Comparison of ENCODE assay signal across 8 cellular contexts in genomic region chr2:152718909-152719645, GRCh38. TPM values are rescaled to one million over a fixed set of nuclear protein-coding genes. Genes with fewer than 3 reads are reported as not detected.
A peak's percentile ranks its signal among the peaks of the same experiment; 100 is the strongest.
DNase-seq lines count a peak whose midpoint lies in the region; ATAC-seq and TF ChIP-seq lines count a peak whose summit lies in the region.

No MANE protein-coding gene starts in this region.

- TF ChIP-seq CTCF in HEK293 (tag by site-specific recombination; IDR thresholded peaks at IDR 0.05) = no peak
- no peak for TF ChIP-seq CTCF in colonic mucosa (IDR thresholded peaks at IDR 0.05)
- TF ChIP-seq CTCF in lung (IDR thresholded peaks at IDR 0.05; ENCODE audit: control extremely low read depth, extremely low read depth) = no peak

- H3K4me1 ChIP-seq in HEK293 (ENCODE audit: control insufficient read depth, insufficient read depth, low read length) = 0 out of 2 replicates have a peak, but pooled peaks cover 5% of the 10 kb centered on the region
- H3K4me1 ChIP-seq in colonic mucosa = peaks cover 5% of the 10 kb centered on the region
- H3K4me1 ChIP-seq in lung (ENCODE audit: control insufficient read depth in 2 of 2, insufficient read depth in 2 of 2, low read length in 2 of 2) = peaks cover 2 to 11% of the 10 kb centered on the region in 2 donors
- peaks cover 2% of the 10 kb centered on the region for H3K4me1 ChIP-seq in urinary bladder (ENCODE audit: insufficient read depth)

- H3K9me3 ChIP-seq in HEK293 (ENCODE audit: control insufficient read depth, insufficient read depth, low read depth, low read length) = no peaks in the 10 kb centered on the region
- H3K9me3 ChIP-seq in colonic mucosa = no peaks in the 10 kb centered on the region
- H3K9me3 ChIP-seq in lung (ENCODE audit: control insufficient read depth in 2 of 2, insufficient read depth in 1 of 2, low read length in 1 of 2) = no peaks in the 10 kb centered on the region

- 4 to 6% methylated on average over 23 of the region's 23 CpGs for WGBS in lung, 2 donors
- WGBS in urinary bladder = 3% methylated on average over 23 of the region's 23 CpGs

- no peaks in the 10 kb centered on the region for H3K27me3 ChIP-seq in colonic mucosa
- H3K27me3 ChIP-seq in lung (ENCODE audit: control insufficient read depth, insufficient read depth) = no peaks in the 10 kb centered on the region

- peak overlapping the region; percentile 100 for H3K4me3 ChIP-seq in HEK293 (ENCODE audit: low read depth, low read length)
- H3K4me3 ChIP-seq in colonic mucosa = peak overlapping the region; percentile 93
- peak overlapping the region; percentile 87 for H3K4me3 ChIP-seq in lung
- peak overlapping the region; percentile 70 for H3K4me3 ChIP-seq in urinary bladder (ENCODE audit: low read depth, low read length)

- H3K9ac ChIP-seq in colonic mucosa (ENCODE audit: low read depth in 2 of 2, low read length in 2 of 2) = peak overlapping the region; percentile 62 to 85

- DNase-seq in stimulated activated CD4-positive, alpha-beta T cell treated with anti-CD3 and anti-CD28 coated beads, Interleukin-15, amount 100 ng/mL, for 48 hours (ENCODE audit: low read depth in 2 of 2) = peak; percentile 12 to 27
- no peak for DNase-seq in stimulated activated CD4-positive, alpha-beta T cell treated with anti-CD3 and anti-CD28 coated beads, Interleukin-12 subunit alpha, Interleukin-12 subunit beta, amount 100 ng/mL, for 4 hours
- DNase-seq in LoVo (ENCODE audit: low spot score) (peak; percentile 71), RPMI7951 (ENCODE audit: low read depth) (peak; percentile 86), colonic mucosa (peak; percentile 84), lung (ENCODE audit: low spot score) (peak; percentile 52)

- H3K36me3 ChIP-seq in HEK293 (ENCODE audit: control insufficient read depth in 2 of 2, insufficient read depth in 1 of 2, low read length in 2 of 2) = peaks cover 16 to 51% of the 10 kb centered on the region in 2 experiments
- H3K36me3 ChIP-seq in colonic mucosa = no peaks in the 10 kb centered on the region
- H3K36me3 ChIP-seq in lung (ENCODE audit: control insufficient read depth in 2 of 2, insufficient read depth in 2 of 2, low read length in 2 of 2) = no peaks in the 10 kb centered on the region
- no peaks in the 10 kb centered on the region for H3K36me3 ChIP-seq in urinary bladder (ENCODE audit: insufficient read depth)

- CTCF ChIA-PET in HEK293 (lab: Yijun Ruan, JAX) = interaction anchor here (0.6 to 1.9 kb wide), 2 partner anchors 24 kb away, joined by 4 to 14 read pairs; no protein-coding TSS in a partner anchor

- POLR2A ChIA-PET in HEK293 (lab: Yijun Ruan, JAX) = interaction anchor here (0.8 kb wide), 1 partner anchor 11 kb away, joined by 3 read pairs; no protein-coding TSS in a partner anchor

- ATAC-seq in lung (ENCODE audit: insufficient read depth, low FRiP score) = no peak

- H3K27ac ChIP-seq in HEK293 (ENCODE audit: extremely low read depth, low read depth, low read length) = peak overlapping the region; percentile 89
- H3K27ac ChIP-seq in colonic mucosa = peak overlapping the region; percentile 95
- H3K27ac ChIP-seq in lung (ENCODE audit: low read depth in 1 of 2, low read length in 1 of 2) = peak overlapping the region; percentile 79 to 98
- peak overlapping the region; percentile 96 for H3K27ac ChIP-seq in urinary bladder (ENCODE audit: low read depth)

- intact Hi-C loops in colonic mucosa (cut with DNase I) = loop anchor here (10.0 kb wide), 1 partner anchor 544 kb away; the partner anchor contains the start of gene STAM2

TF ChIP-seq in HEK293, 187 proteins besides CTCF, POLR2A, EP300 and RAD21 (continues in another document):
- TF ChIP-seq, protein P1, sequence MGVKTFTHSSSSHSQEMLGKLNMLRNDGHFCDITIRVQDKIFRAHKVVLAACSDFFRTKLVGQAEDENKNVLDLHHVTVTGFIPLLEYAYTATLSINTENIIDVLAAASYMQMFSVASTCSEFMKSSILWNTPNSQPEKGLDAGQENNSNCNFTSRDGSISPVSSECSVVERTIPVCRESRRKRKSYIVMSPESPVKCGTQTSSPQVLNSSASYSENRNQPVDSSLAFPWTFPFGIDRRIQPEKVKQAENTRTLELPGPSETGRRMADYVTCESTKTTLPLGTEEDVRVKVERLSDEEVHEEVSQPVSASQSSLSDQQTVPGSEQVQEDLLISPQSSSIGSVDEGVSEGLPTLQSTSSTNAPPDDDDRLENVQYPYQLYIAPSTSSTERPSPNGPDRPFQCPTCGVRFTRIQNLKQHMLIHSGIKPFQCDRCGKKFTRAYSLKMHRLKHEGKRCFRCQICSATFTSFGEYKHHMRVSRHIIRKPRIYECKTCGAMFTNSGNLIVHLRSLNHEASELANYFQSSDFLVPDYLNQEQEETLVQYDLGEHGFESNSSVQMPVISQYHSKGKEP (tag by site-specific recombination; IDR thresholded peaks at IDR 0.05) = no peak
- TF ChIP-seq ZFP3 (tag by site-specific recombination; IDR thresholded peaks at IDR 0.05; ENCODE audit: low read depth) (no peak), KLF1 (tag by site-specific recombination; IDR thresholded peaks at IDR 0.05) (peak; percentile 85), YY1 (tag by site-specific recombination; IDR thresholded peaks at IDR 0.05) (no peak), KLF9 (tag by site-specific recombination; IDR thresholded peaks at IDR 0.05; ENCODE audit: low read depth) (peak; percentile 52; the same call in 1 of the 2 replicates), ZNF837 (tag by site-specific recombination; IDR thresholded peaks at IDR 0.05) (no peak), ZSCAN5A (tag by site-specific recombination; IDR thresholded peaks at IDR 0.05) (no peak), ZNF146 (tag by site-specific recombination; IDR thresholded peaks at IDR 0.05) (no peak), ZNF10 (tag by site-specific recombination; IDR thresholded peaks at IDR 0.05) (peak; percentile 80), KLF8 (tag by site-specific recombination; IDR thresholded peaks at IDR 0.05) (0 out of 2 replicates have a peak, but pooled peaks have one; percentile 3), ZNF639 (tag by site-specific recombination; IDR thresholded peaks at IDR 0.05) (no peak), ZNF19 (tag by site-specific recombination; IDR thresholded peaks at IDR 0.05; ENCODE audit: low read depth) (no peak), ZNF76 (tag by site-specific recombination; IDR thresholded peaks at IDR 0.05; ENCODE audit: borderline replicate concordance, low read depth) (0 out of 2 replicates have a peak, but pooled peaks have one; percentile 29)
- TF ChIP-seq, protein P2, sequence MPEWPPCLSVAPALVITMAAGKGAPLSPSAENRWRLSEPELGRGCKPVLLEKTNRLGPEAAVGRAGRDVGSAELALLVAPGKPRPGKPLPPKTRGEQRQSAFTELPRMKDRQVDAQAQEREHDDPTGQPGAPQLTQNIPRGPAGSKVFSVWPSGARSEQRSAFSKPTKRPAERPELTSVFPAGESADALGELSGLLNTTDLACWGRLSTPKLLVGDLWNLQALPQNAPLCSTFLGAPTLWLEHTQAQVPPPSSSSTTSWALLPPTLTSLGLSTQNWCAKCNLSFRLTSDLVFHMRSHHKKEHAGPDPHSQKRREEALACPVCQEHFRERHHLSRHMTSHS (tag by site-specific recombination; IDR thresholded peaks at IDR 0.05) = no peak

RNA-seq across cellular contexts. Expression of gene ARL6IP6, which starts 0.7 kb away (rescaled TPM):
- 86.2 and 92.3 TPM in 2 replicates for total RNA-seq in RPMI7951 (2014; rRNA removed; shearing (Covaris generic))
- total RNA-seq in colonic mucosa = 10 to 100 TPM; 15.5 to 21.2 TPM
- 10 to 100 TPM; 13.2 to 17.9 TPM for total RNA-seq in lung
- 10 to 100 TPM in 1 of 2 donors, 1 to 10 TPM in 1; 7.5 to 11.4 TPM for polyA plus RNA-seq in lung
- 30.2 TPM for total RNA-seq in urinary bladder
- polyA plus RNA-seq in urinary bladder = 10.9 TPM

RNA-seq across cellular contexts. Expression of gene PRPF40A, which starts 1.8 kb away (rescaled TPM):
- 129 and 135 TPM in 2 replicates for total RNA-seq in RPMI7951 (2014; rRNA removed; shearing (Covaris generic))
- total RNA-seq in colonic mucosa = 100 to 1,000 TPM; 103 to 115 TPM
- 100 to 1,000 TPM in 1 of 2 donors, 10 to 100 TPM in 1; 80.6 to 131 TPM for total RNA-seq in lung
- 10 to 100 TPM; 20.1 to 36.5 TPM for polyA plus RNA-seq in lung
- total RNA-seq in urinary bladder = 164 TPM
- 34.3 TPM for polyA plus RNA-seq in urinary bladder
